ENCODE assay signal across 1 cellular context in genomic region chr3:38054166-38054991, GRCh38.
TF ChIP-seq lines count a peak whose summit lies in the region.

No MANE protein-coding gene starts in this region.

TF ChIP-seq in GM12878, 131 proteins besides CTCF, POLR2A, EP300 and RAD21:
- TF ChIP-seq NFIC (IDR thresholded peaks at IDR 0.05; ENCODE audit: low read depth, low read length) (0 out of 2 replicates have a peak, but pooled peaks have one; percentile 35), CREM (IDR thresholded peaks at IDR 0.05; ENCODE audit: low read depth) (no peak), E2F8 (IDR thresholded peaks at IDR 0.05; ENCODE audit: low read depth, partially characterized antibody) (no peak), RUNX3 (IDR thresholded peaks at IDR 0.05; ENCODE audit: low read length) (peak; percentile 71; the same call in 1 of the 2 replicates), ZBED1 (IDR thresholded peaks at IDR 0.05; ENCODE audit: borderline replicate concordance) (peak; percentile 37; the same call in 1 of the 2 replicates), ATF7 (IDR thresholded peaks at IDR 0.05; ENCODE audit: low read depth) (0 out of 2 replicates have a peak, but pooled peaks have one; percentile 35), FOXM1 (IDR thresholded peaks at IDR 0.05; ENCODE audit: low read depth, low read length) (peak; percentile 41; the same call in 1 of the 2 replicates), SPI1 (IDR thresholded peaks at IDR 0.05; ENCODE audit: borderline replicate concordance, insufficient read depth, low read depth, low read length) (0 out of 2 replicates have a peak, but pooled peaks have one; percentile 2), SMC3 (IDR thresholded peaks at IDR 0.05; ENCODE audit: borderline replicate concordance, low read length) (no peak), CREB1 (IDR thresholded peaks at IDR 0.05; ENCODE audit: low read depth) (peak; percentile 59)
- TF ChIP-seq, protein P1, sequence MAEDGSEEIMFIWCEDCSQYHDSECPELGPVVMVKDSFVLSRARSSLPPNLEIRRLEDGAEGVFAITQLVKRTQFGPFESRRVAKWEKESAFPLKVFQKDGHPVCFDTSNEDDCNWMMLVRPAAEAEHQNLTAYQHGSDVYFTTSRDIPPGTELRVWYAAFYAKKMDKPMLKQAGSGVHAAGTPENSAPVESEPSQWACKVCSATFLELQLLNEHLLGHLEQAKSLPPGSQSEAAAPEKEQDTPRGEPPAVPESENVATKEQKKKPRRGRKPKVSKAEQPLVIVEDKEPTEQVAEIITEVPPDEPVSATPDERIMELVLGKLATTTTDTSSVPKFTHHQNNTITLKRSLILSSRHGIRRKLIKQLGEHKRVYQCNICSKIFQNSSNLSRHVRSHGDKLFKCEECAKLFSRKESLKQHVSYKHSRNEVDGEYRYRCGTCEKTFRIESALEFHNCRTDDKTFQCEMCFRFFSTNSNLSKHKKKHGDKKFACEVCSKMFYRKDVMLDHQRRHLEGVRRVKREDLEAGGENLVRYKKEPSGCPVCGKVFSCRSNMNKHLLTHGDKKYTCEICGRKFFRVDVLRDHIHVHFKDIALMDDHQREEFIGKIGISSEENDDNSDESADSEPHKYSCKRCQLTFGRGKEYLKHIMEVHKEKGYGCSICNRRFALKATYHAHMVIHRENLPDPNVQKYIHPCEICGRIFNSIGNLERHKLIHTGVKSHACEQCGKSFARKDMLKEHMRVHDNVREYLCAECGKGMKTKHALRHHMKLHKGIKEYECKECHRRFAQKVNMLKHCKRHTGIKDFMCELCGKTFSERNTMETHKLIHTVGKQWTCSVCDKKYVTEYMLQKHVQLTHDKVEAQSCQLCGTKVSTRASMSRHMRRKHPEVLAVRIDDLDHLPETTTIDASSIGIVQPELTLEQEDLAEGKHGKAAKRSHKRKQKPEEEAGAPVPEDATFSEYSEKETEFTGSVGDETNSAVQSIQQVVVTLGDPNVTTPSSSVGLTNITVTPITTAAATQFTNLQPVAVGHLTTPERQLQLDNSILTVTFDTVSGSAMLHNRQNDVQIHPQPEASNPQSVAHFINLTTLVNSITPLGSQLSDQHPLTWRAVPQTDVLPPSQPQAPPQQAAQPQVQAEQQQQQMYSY (CRISPR knock-in tag; IDR thresholded peaks at IDR 0.05): no peak
- TF ChIP-seq, protein P2, sequence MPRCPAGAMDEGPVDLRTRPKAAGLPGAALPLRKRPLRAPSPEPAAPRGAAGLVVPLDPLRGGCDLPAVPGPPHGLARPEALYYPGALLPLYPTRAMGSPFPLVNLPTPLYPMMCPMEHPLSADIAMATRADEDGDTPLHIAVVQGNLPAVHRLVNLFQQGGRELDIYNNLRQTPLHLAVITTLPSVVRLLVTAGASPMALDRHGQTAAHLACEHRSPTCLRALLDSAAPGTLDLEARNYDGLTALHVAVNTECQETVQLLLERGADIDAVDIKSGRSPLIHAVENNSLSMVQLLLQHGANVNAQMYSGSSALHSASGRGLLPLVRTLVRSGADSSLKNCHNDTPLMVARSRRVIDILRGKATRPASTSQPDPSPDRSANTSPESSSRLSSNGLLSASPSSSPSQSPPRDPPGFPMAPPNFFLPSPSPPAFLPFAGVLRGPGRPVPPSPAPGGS (IDR thresholded peaks at IDR 0.05; ENCODE audit: borderline replicate concordance, insufficient read depth, low read depth, low read length, poor library complexity, severe bottlenecking): peak; percentile 45
- TF ChIP-seq, protein P3, sequence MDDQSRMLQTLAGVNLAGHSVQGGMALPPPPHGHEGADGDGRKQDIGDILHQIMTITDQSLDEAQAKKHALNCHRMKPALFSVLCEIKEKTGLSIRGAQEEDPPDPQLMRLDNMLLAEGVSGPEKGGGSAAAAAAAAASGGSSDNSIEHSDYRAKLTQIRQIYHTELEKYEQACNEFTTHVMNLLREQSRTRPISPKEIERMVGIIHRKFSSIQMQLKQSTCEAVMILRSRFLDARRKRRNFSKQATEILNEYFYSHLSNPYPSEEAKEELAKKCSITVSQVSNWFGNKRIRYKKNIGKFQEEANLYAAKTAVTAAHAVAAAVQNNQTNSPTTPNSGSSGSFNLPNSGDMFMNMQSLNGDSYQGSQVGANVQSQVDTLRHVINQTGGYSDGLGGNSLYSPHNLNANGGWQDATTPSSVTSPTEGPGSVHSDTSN (IDR thresholded peaks at IDR 0.05; ENCODE audit: insufficient replicate concordance, low read depth, low read length): no peak
- TF ChIP-seq, protein P4, sequence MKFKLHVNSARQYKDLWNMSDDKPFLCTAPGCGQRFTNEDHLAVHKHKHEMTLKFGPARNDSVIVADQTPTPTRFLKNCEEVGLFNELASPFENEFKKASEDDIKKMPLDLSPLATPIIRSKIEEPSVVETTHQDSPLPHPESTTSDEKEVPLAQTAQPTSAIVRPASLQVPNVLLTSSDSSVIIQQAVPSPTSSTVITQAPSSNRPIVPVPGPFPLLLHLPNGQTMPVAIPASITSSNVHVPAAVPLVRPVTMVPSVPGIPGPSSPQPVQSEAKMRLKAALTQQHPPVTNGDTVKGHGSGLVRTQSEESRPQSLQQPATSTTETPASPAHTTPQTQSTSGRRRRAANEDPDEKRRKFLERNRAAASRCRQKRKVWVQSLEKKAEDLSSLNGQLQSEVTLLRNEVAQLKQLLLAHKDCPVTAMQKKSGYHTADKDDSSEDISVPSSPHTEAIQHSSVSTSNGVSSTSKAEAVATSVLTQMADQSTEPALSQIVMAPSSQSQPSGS (IDR thresholded peaks at IDR 0.05; ENCODE audit: low read length): peak; percentile 62; the same call in 1 of the 2 replicates
